11 cellular contexts compared by ENCODE assay signal in genomic region chr15:90291679-90292356, GRCh38. TPM values are rescaled to one million over a fixed set of nuclear protein-coding genes. Genes with fewer than 3 reads are reported as not detected.
DNase-seq lines count a peak whose midpoint lies in the region; ATAC-seq and TF ChIP-seq lines count a peak whose summit lies in the region.
"Had no signal": no experiment of that assay in that cellular context is flagged by ENCODE, and none has a peak within 500 bp of the region (broad histone marks: within the 10 kb centered on the region; RNA-seq: fewer than 3 reads in every experiment).

No MANE protein-coding gene starts in this region.

- H3K27me3 ChIP-seq in H9 (ENCODE audit: insufficient read depth, low read length) (no peaks in the 10 kb centered on the region), left lung (no peaks in the 10 kb centered on the region), prostate gland (replicated peaks; ENCODE audit: insufficient read depth) (no peaks in the 10 kb centered on the region)
- H3K27me3 ChIP-seq: cardiac muscle cell, suprapubic skin had no signal

- no peak overlapping the region for H2AFZ ChIP-seq in H9 (ENCODE audit: low read length)

- H2BK20ac ChIP-seq in H9 (ENCODE audit: low read depth, low read length, poor library complexity, severe bottlenecking) = no peak overlapping the region

- no peak overlapping the region for H3K4me3 ChIP-seq in left lung
- no peak overlapping the region for H3K4me3 ChIP-seq in prostate gland
- H3K4me3 ChIP-seq: cardiac muscle cell, suprapubic skin had no signal

- H3T11ph ChIP-seq in H9 (ENCODE audit: low read length) = no peak overlapping the region

- no peaks in the 10 kb centered on the region for H3K36me3 Mint-ChIP-seq in H9 (ENCODE audit: insufficient read depth in 1 of 3, low read depth in 3 of 3)

- H3K27me3 Mint-ChIP-seq in H9 (ENCODE audit: low read depth) = no peaks in the 10 kb centered on the region

- H2AK5ac ChIP-seq in H9 (ENCODE audit: insufficient read length, low read length) = no peak overlapping the region

- no peaks in the 10 kb centered on the region for H4K20me1 ChIP-seq in H9 (ENCODE audit: control insufficient read depth, insufficient read depth, insufficient read length)

- H3K4ac ChIP-seq in H9 (ENCODE audit: low read depth, low read length) = no peak overlapping the region

- no peak overlapping the region for H2BK120ac ChIP-seq in H9 (ENCODE audit: low read depth, low read length, poor library complexity, severe bottlenecking)

- TF ChIP-seq POLR2A in prostate gland (IDR thresholded peaks at IDR 0.05) = no peak

- no peak overlapping the region for H4K5ac ChIP-seq in H9 (ENCODE audit: insufficient read length, low read depth, low read length)

- H2BK5ac ChIP-seq in H9 (ENCODE audit: insufficient read length, low read length) = no peak overlapping the region

- no peak overlapping the region for H3K9ac ChIP-seq in H9 (ENCODE audit: extremely low read depth, insufficient read length, low read length)

- H3K36me3 ChIP-seq in left lung (no peaks in the 10 kb centered on the region), prostate gland (no peaks in the 10 kb centered on the region)
- H3K36me3 ChIP-seq: cardiac muscle cell, suprapubic skin had no signal

- peaks cover 28 to 29% of the 10 kb centered on the region in 2 experiments for H3K4me1 Mint-ChIP-seq in H9

- DNase-seq in NCI-H748 (lab: John Stamatoyannopoulos, UW; ENCODE audit: unreplicated experiment) (peak; percentile 61), NCI-H748 treated with DMSO at 0.1 percent for 48 hours (lab: John Stamatoyannopoulos, UW) (no peak), H9 (peak; percentile 49), RKO (ENCODE audit: low spot score) (peak; percentile 43), left lung (no peak), Right ventricle myocardium superior (no peak), left ventricle myocardium superior (no peak), prostate gland (ENCODE audit: low spot score) (no peak)

- H3K79me2 ChIP-seq in H9 (ENCODE audit: insufficient read depth, low read length) = no peaks in the 10 kb centered on the region

- H3K56ac ChIP-seq in H9 (ENCODE audit: insufficient read length, low read depth, low read length) = no peak overlapping the region

- no peak overlapping the region for H2BK15ac ChIP-seq in H9 (ENCODE audit: low read depth, low read length)

- H3K9me3 Mint-ChIP-seq in H9 = no peaks in the 10 kb centered on the region

- no peak overlapping the region for H3K14ac ChIP-seq in H9 (ENCODE audit: insufficient read depth, low read length)

- no peak overlapping the region for H3K4me3 Mint-ChIP-seq in H9

- H3K4me1 ChIP-seq in H9 (ENCODE audit: insufficient read depth, low read length) (no peaks in the 10 kb centered on the region; the same call in 1 of the 2 replicates), left lung (peaks cover 0 to 9% of the 10 kb centered on the region in 2 donors), prostate gland (replicated peaks) (peaks cover 7% of the 10 kb centered on the region)

- no peak overlapping the region for H2BK12ac ChIP-seq in H9 (ENCODE audit: insufficient read length, low read depth, low read length)

- TF ChIP-seq CTCF in H9 (conservative IDR thresholded peaks at IDR 0.05) (no peak), left lung (IDR thresholded peaks at IDR 0.05) (no peak), prostate gland (IDR thresholded peaks at IDR 0.05) (no peak)

- no peak overlapping the region for H3K23ac ChIP-seq in H9 (ENCODE audit: insufficient read length, low read depth, low read length)

- H4K8ac ChIP-seq in H9 (replicated peaks; ENCODE audit: insufficient read length, low read depth, low read length) = no peak overlapping the region

- no peaks in the 10 kb centered on the region for H3K79me1 ChIP-seq in H9 (ENCODE audit: insufficient read depth, low read depth, low read length, poor library complexity, severe bottlenecking)

- H3K4me2 ChIP-seq in H9 (ENCODE audit: insufficient read depth, insufficient read length, low read length) = no peak overlapping the region

- intact Hi-C loops in left lung (cut with DNase I) (no loop called here), Right ventricle myocardium superior (cut with DNase I) (no loop called here), left ventricle myocardium superior (cut with micrococcal nuclease) (no loop called here), prostate gland (cut with DNase I) (no loop called here)

- H3K9me3 ChIP-seq in H9 (ENCODE audit: control insufficient read depth, low read depth, low read length) (no peaks in the 10 kb centered on the region), left lung (no peaks in the 10 kb centered on the region), prostate gland (no peaks in the 10 kb centered on the region)
- H3K9me3 ChIP-seq: suprapubic skin had no signal

- H3K23me2 ChIP-seq in H9 (ENCODE audit: insufficient read length, low read depth, low read length, poor library complexity, severe bottlenecking) = no peaks in the 10 kb centered on the region

- peak; percentile 44 for ATAC-seq in left lung
- ATAC-seq in Right ventricle myocardium superior (ENCODE audit: poor library complexity) = no peak
- ATAC-seq in left ventricle myocardium superior = no peak

- H3K27ac ChIP-seq in H9 (ENCODE audit: insufficient read length, low read depth, low read length) (no peak overlapping the region), left lung (no peak overlapping the region), prostate gland (no peak overlapping the region)
- H3K27ac ChIP-seq: C4-2B, cardiac muscle cell, suprapubic skin had no signal

- H3K18ac ChIP-seq in H9 (ENCODE audit: insufficient read length, low read depth, low read length) = no peak overlapping the region

- no peak overlapping the region; a peak in 1 of 7 replicates for H3K27ac Mint-ChIP-seq in H9

- H4K91ac ChIP-seq in H9 (ENCODE audit: insufficient read length, low read depth, low read length) = no peak overlapping the region

- WGBS in H9 (ENCODE audit: extremely low coverage, insufficient read length, low lambda C conversion rate) = no CpG with 5 or more reads among the region's 16 CpGs
- 77% methylated on average over 15 of the region's 16 CpGs for WGBS in prostate gland

RNA-seq across cellular contexts. Expression of gene NGRN, which starts 26.3 kb away (rescaled TPM):
- total RNA-seq in H9 (2021) (79.2 and 80.2 TPM in 2 replicates), left lung (10 to 100 TPM; 73.1 to 81.9 TPM), Right ventricle myocardium superior (122 TPM), left ventricle myocardium superior (117 TPM), prostate gland (100 to 1,000 TPM; 102 to 108 TPM)

RNA-seq across cellular contexts. Expression of gene TTLL13, which starts 42.5 kb away (rescaled TPM):
- not detected in 2 replicates for total RNA-seq in H9 (2021)
- total RNA-seq in left lung = under 1 TPM in 1 of 2 donors, not detected in 1; 0.26 TPM
- total RNA-seq in Right ventricle myocardium superior = not detected
- total RNA-seq in left ventricle myocardium superior = 0.20 TPM
- under 1 TPM in 1 of 2 donors, not detected in 1; 0.51 TPM for total RNA-seq in prostate gland

RNA-seq across cellular contexts. Expression of gene GDPGP1, which starts 57.8 kb away (rescaled TPM):
- 6.7 and 9.7 TPM in 2 replicates for total RNA-seq in H9 (2021)
- total RNA-seq in left lung = 1 to 10 TPM; 8.4 to 8.6 TPM
- total RNA-seq in Right ventricle myocardium superior = 9.1 TPM
- total RNA-seq in left ventricle myocardium superior = 13.8 TPM
- total RNA-seq in prostate gland = 10 to 100 TPM; 15.4 to 21.5 TPM

RNA-seq across cellular contexts. Expression of gene CIB1, which starts 58.1 kb away (rescaled TPM):
- total RNA-seq in H9 (2021) = 23.0 and 27.8 TPM in 2 replicates
- total RNA-seq in left lung = 10 to 100 TPM; 76.2 to 84.6 TPM
- total RNA-seq in Right ventricle myocardium superior = 71.6 TPM
- total RNA-seq in left ventricle myocardium superior = 71.7 TPM
- 100 to 1,000 TPM in 1 of 2 donors, 10 to 100 TPM in 1; 48.3 to 104 TPM for total RNA-seq in prostate gland

Comparison
In these comparisons a context has a peak if more than half of its experiments do, and no peak if none do; other contexts are left out.
1. DNase-seq: peak in NCI-H748 (single experiment), H9 (single experiment) and RKO (single experiment); none in NCI-H748 treated with DMSO at 0.1 percent for 48 hours (single experiment), left lung (0 of 2), Right ventricle myocardium superior (single experiment), left ventricle myocardium superior (single experiment) and prostate gland (single experiment).